In the genomic region with DNA sequence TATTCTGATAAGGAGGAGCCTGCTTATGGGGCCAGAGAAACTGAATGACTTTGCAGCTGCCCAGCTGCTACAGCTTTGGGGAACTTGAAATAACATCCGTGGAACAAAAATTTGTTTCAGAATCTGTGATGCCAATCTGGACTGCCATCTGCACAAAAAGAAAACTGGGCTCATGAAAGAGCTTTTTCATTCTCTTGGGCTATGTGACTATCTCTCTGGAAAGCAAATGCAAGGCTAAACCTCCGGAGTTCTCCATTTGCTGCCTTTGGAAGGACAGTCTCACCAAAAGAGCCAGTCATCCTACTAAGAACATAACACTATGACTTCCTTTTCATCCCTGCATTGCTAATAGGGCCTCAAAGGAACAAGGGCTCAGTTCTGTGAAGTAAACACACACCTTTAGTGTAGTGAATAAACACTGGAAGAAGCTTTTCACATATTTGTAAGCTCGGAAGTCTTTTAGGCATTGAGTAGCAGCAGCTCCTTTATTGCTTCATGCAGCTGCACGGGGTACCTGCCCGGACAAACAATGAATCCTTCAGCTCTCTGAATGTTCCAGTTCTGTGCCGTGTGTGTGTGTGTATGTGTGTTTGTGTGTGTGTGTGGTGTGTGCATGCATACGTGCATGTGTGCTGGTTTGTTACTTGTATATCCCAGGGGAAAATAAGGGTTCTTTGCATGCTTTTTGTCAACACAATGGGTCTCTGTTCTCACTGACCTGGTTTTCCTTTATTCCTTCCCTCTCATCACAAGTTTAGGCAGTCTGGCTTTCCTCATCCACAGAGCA, we compare ENCODE assay signal across 10 cellular contexts.
DNase-seq lines count a peak whose midpoint lies in the region; ATAC-seq, FAIRE-seq and TF ChIP-seq lines count a peak whose summit lies in the region.
"Had no signal": no experiment of that assay in that cellular context is flagged by ENCODE, and none has a peak within 500 bp of the region (broad histone marks: within the 10 kb centered on the region; RNA-seq: fewer than 3 reads in every experiment).

No MANE protein-coding gene starts in this region.

- peaks cover 8% of the 10 kb centered on the region; the same call in 1 of the 2 replicates for H3K4me1 ChIP-seq in HAP-1

- H3K27ac ChIP-seq in 22Rv1: peak overlapping the region; percentile 64
- H3K27ac ChIP-seq: epithelial cell of prostate, right lobe of liver had no signal

- no peaks in the 10 kb centered on the region for H3K36me3 ChIP-seq in HAP-1 (replicated peaks)
- H3K36me3 ChIP-seq: right lobe of liver had no signal

- no peaks in the 10 kb centered on the region for H3K27me3 ChIP-seq in HAP-1 (ENCODE audit: low read depth)
- H3K27me3 ChIP-seq: right lobe of liver had no signal

- ATAC-seq in GM18907 (IDR thresholded peaks at IDR 0.05; ENCODE audit: unreplicated experiment): peak; percentile 21
- no peak for ATAC-seq in GM19467 (IDR thresholded peaks at IDR 0.05; ENCODE audit: unreplicated experiment)
- ATAC-seq: right lobe of liver had no signal

- FAIRE-seq in frontal cortex (lab: Jason Lieb, UNC): peak; percentile 72

- no peak for TF ChIP-seq CTCF in 22Rv1 (IDR thresholded peaks at IDR 0.05)

- DNase-seq in NCI-H774 (lab: John Stamatoyannopoulos, UW) (peak; percentile 38), frontal cortex (ENCODE audit: low spot score in 2 of 2) (no peak), NCI-H1092 (lab: John Stamatoyannopoulos, UW) (no peak), HAP-1 (ENCODE audit: low spot score in 2 of 2) (no peak)
- DNase-seq in activated T-helper 2 cell treated with anti-CD3 and anti-CD28 coated beads, Interferon-gamma antibody, Interleukin-2, Interleukin-4, amounts not matched to agents 10 μg/mL and 5 μg/mL and 100 μg/mL, durations not matched to agents 14 hours and 24 hours and 36 hours (ENCODE audit: low spot score): no peak
- DNase-seq: right lobe of liver had no signal

- H3K27ac Mint-ChIP-seq in activated T-helper 2 cell treated with anti-CD3 and anti-CD28 coated beads, Interferon-gamma antibody, Interleukin-2, Interleukin-4, amounts not matched to agents 10 μg/mL and 5 μg/mL and 100 μg/mL, durations not matched to agents 14 hours and 24 hours and 36 hours: no peak overlapping the region

- H3K4me3 Mint-ChIP-seq in activated T-helper 2 cell treated with anti-CD3 and anti-CD28 coated beads, Interferon-gamma antibody, Interleukin-2, Interleukin-4, amounts not matched to agents 10 μg/mL and 5 μg/mL and 100 μg/mL, durations not matched to agents 14 hours and 24 hours and 36 hours (ENCODE audit: low read depth): no peak overlapping the region

- in situ Hi-C loops in HAP-1 (cut with MboI; ENCODE audit: low sequenced_read_pairs): no loop called here

- H3K9me3 ChIP-seq in HAP-1: no peaks in the 10 kb centered on the region
- H3K9me3 ChIP-seq: right lobe of liver had no signal

- peaks cover 19% of the 10 kb centered on the region for H3K27me3 Mint-ChIP-seq in activated T-helper 2 cell treated with anti-CD3 and anti-CD28 coated beads, Interferon-gamma antibody, Interleukin-2, Interleukin-4, amounts not matched to agents 10 μg/mL and 5 μg/mL and 100 μg/mL, durations not matched to agents 14 hours and 24 hours and 36 hours (ENCODE audit: low read depth)

- no peaks in the 10 kb centered on the region for H3K36me3 Mint-ChIP-seq in activated T-helper 2 cell treated with anti-CD3 and anti-CD28 coated beads, Interferon-gamma antibody, Interleukin-2, Interleukin-4, amounts not matched to agents 10 μg/mL and 5 μg/mL and 100 μg/mL, durations not matched to agents 14 hours and 24 hours and 36 hours (ENCODE audit: low read depth)

- H3K4me1 Mint-ChIP-seq in activated T-helper 2 cell treated with anti-CD3 and anti-CD28 coated beads, Interferon-gamma antibody, Interleukin-2, Interleukin-4, amounts not matched to agents 10 μg/mL and 5 μg/mL and 100 μg/mL, durations not matched to agents 14 hours and 24 hours and 36 hours (ENCODE audit: low read depth): peaks cover 80% of the 10 kb centered on the region

- no peak overlapping the region for H3K4me3 ChIP-seq in HAP-1
- H3K4me3 ChIP-seq: right lobe of liver had no signal

- intact Hi-C loops in activated T-helper 2 cell treated with anti-CD3 and anti-CD28 coated beads, Interferon-gamma antibody, Interleukin-2, Interleukin-4, amounts not matched to agents 10 μg/mL and 5 μg/mL and 100 μg/mL, durations not matched to agents 14 hours and 24 hours and 36 hours (cut with micrococcal nuclease): loop anchor here (10.0 kb wide), 1 partner anchor 1056 kb away; no protein-coding TSS in a partner anchor

- no peaks in the 10 kb centered on the region for H3K9me3 Mint-ChIP-seq in activated T-helper 2 cell treated with anti-CD3 and anti-CD28 coated beads, Interferon-gamma antibody, Interleukin-2, Interleukin-4, amounts not matched to agents 10 μg/mL and 5 μg/mL and 100 μg/mL, durations not matched to agents 14 hours and 24 hours and 36 hours
